ENCODE assay signal across 22 cellular contexts in the genomic region with DNA sequence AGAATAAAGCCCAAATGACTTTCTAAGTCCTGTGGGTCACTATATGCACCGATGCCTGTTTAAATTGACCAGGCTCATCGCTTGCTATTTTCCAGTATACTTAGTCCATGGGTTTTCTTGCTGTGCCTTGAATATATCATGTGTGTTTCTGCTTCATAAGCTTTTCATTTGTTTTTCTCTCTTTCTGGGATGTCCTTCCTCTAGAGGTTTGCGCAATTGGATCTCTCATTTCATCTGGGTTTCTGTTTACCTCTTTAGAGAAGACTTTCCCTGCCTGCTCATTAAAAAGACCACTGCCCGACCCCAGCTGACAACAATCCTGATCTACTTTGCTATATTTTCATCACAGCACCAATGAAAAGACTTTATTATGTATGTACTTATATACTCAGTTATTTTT.
DNase-seq lines count a peak whose midpoint lies in the region; ATAC-seq, FAIRE-seq and TF ChIP-seq lines count a peak whose summit lies in the region.
"Had no signal": no experiment of that assay in that cellular context is flagged by ENCODE, and none has a peak within 500 bp of the region (broad histone marks: within the 10 kb centered on the region; RNA-seq: fewer than 3 reads in every experiment).

No MANE protein-coding gene starts in this region.

- no peaks in the 10 kb centered on the region for H3K9me3 Mint-ChIP-seq in effector memory CD8-positive, alpha-beta T cell
- H3K9me3 Mint-ChIP-seq: CD4-positive, alpha-beta T cell; CD8-positive, alpha-beta T cell had no signal

- FAIRE-seq in HepG2 (lab: Jason Lieb, UNC): no peak
- FAIRE-seq in H54 (lab: Jason Lieb, UNC): no peak
- FAIRE-seq: A549, D721Med, G401.6, GM12891, GM19239 had no signal

- TF ChIP-seq POLR2A in HepG2 (IDR thresholded peaks at IDR 0.05; ENCODE audit: insufficient read depth in 1 of 2, low read depth in 2 of 2, low read length in 2 of 2): no peak
- TF ChIP-seq POLR2A in H54 (IDR thresholded peaks at IDR 0.05; ENCODE audit: low read depth, low read length): no peak
- TF ChIP-seq POLR2A in spleen (IDR thresholded peaks at IDR 0.05): no peak

- CTCF ChIA-PET in HepG2 (lab: Yijun Ruan, JAX; ENCODE audit: low intra/inter-chr PET ratio, low total read pairs): no interaction called here

- H3K36me3 Mint-ChIP-seq in effector memory CD8-positive, alpha-beta T cell (ENCODE audit: insufficient read depth): no peaks in the 10 kb centered on the region
- H3K36me3 Mint-ChIP-seq: CD8-positive, alpha-beta T cell had no signal

- in situ Hi-C loops in HepG2 (cut with HindIII; ENCODE audit: extremely low pct_ligation_motif_present, low pct_unique_long_range_greater_than_20kb): no loop called here

- H3K4me3 ChIP-seq in adipocyte (ENCODE audit: low read length): no peak overlapping the region
- H3K4me3 ChIP-seq in HepG2 (replicated peaks in 1 of 3; ENCODE audit: insufficient read depth in 1 of 3, low read depth in 2 of 3, low read length in 3 of 3): no peak overlapping the region
- no peak overlapping the region for H3K4me3 ChIP-seq in spleen
- H3K4me3 ChIP-seq: A549; BLaER1 treated with 17β-estradiol and CSF1 and Interleukin-3, amounts not matched to agents 10 nM and 100 nM had no signal

- POLR2A ChIA-PET in HepG2 (lab: Yijun Ruan, JAX): no interaction called here

- TF ChIP-seq CTCF in HepG2 (CRISPR knock-in tag; IDR thresholded peaks at IDR 0.05) (no peak), spleen (IDR thresholded peaks at IDR 0.05 in 8 of 11, conservative IDR thresholded peaks at IDR 0.05 in 3 of 11) (no peak)

- H3K4me1 Mint-ChIP-seq in effector memory CD8-positive, alpha-beta T cell (ENCODE audit: low read depth in 2 of 2): no peaks in the 10 kb centered on the region
- H3K4me1 Mint-ChIP-seq: B cell had no signal

- no peak for TF ChIP-seq EP300 in HepG2 (IDR thresholded peaks at IDR 0.05; ENCODE audit: low read depth in 2 of 2, low read length in 2 of 2)
- TF ChIP-seq EP300 in HepG2 (CRISPR knock-in tag; IDR thresholded peaks at IDR 0.05; ENCODE audit: borderline replicate concordance): no peak

- no peak overlapping the region for H3K27ac ChIP-seq in HepG2 (ENCODE audit: extremely low read length, insufficient read depth, low read length)
- H3K27ac ChIP-seq in spleen: no peak overlapping the region
- H3K27ac ChIP-seq: 22Rv1; A549; BLaER1 treated with 17β-estradiol and CSF1 and Interleukin-3, amounts not matched to agents 10 nM and 100 nM; C4-2B had no signal

- no peak overlapping the region for H2AFZ ChIP-seq in HepG2 (ENCODE audit: low read length)

- H3K36me3 ChIP-seq in adipocyte (ENCODE audit: control insufficient read depth, insufficient read depth, low read length, severe bottlenecking): no peaks in the 10 kb centered on the region
- no peaks in the 10 kb centered on the region for H3K36me3 ChIP-seq in HepG2 (replicated peaks in 1 of 2; ENCODE audit: control insufficient read depth in 1 of 2, insufficient read depth in 2 of 2, low read length in 2 of 2)
- no peaks in the 10 kb centered on the region for H3K36me3 ChIP-seq in spleen
- H3K36me3 ChIP-seq: BLaER1 treated with 17β-estradiol and CSF1 and Interleukin-3, amounts not matched to agents 10 nM and 100 nM had no signal

- no peaks in the 10 kb centered on the region for H3K9me3 ChIP-seq in adipocyte (ENCODE audit: control insufficient read depth, low read length)
- no peaks in the 10 kb centered on the region for H3K9me3 ChIP-seq in HepG2 (ENCODE audit: low read length)
- H3K9me3 ChIP-seq in spleen: no peaks in the 10 kb centered on the region
- H3K9me3 ChIP-seq: A549; BLaER1 treated with 17β-estradiol and CSF1 and Interleukin-3, amounts not matched to agents 10 nM and 100 nM; Caco-2 had no signal

- no peaks in the 10 kb centered on the region for H4K20me1 ChIP-seq in HepG2 (ENCODE audit: insufficient read depth, low read length)
- H4K20me1 ChIP-seq: BLaER1 treated with 17β-estradiol and CSF1 and Interleukin-3, amounts not matched to agents 10 nM and 100 nM had no signal

- no peak for TF ChIP-seq RAD21 in HepG2 (CRISPR knock-in tag; IDR thresholded peaks at IDR 0.05)

- no peak overlapping the region for H3K4me3 Mint-ChIP-seq in effector memory CD8-positive, alpha-beta T cell
- H3K4me3 Mint-ChIP-seq: B cell; CD4-positive, alpha-beta T cell; CD8-positive, alpha-beta T cell had no signal

- BruUV-seq in HepG2 (replicated peaks; lab: Mats Ljungman, UMichigan): no TSS peak

- 54% methylated on average over 4 of the region's 4 CpGs for WGBS in HepG2 (ENCODE audit: low lambda C conversion rate)
- 83 to 94% (median 88%) methylated on average over 4 of the region's 4 CpGs for WGBS in spleen, 5 donors

- DNase-seq in OCI-M1 (lab: John Stamatoyannopoulos, UW): peak; percentile 3
- DNase-seq in adipocyte (ENCODE audit: low read depth): peak; percentile 14
- DNase-seq in HepG2 (ENCODE audit: low spot score): no peak
- no peak for DNase-seq in H54 (ENCODE audit: insufficient read length, low spot score)
- no peak for DNase-seq in spleen
- no peak for DNase-seq in effector memory CD8-positive, alpha-beta T cell
- DNase-seq: AML-193; Caco-2; Calu3; CD4-positive, alpha-beta T cell; CD8-positive, alpha-beta T cell; DMS79 treated with DMSO at 0.1 percent for 48 hours; GF-D8 had no signal

- H3K4me2 ChIP-seq in HepG2 (ENCODE audit: low read depth, low read length): no peak overlapping the region
- H3K4me2 ChIP-seq: A549 had no signal

- H3K9ac ChIP-seq in adipocyte (ENCODE audit: low read length) (no peak overlapping the region), HepG2 (ENCODE audit: insufficient read depth, low read depth, low read length) (no peak overlapping the region)
- H3K9ac ChIP-seq: BLaER1 treated with 17β-estradiol and CSF1 and Interleukin-3, amounts not matched to agents 10 nM and 100 nM had no signal

- H3K27me3 ChIP-seq in adipocyte (replicated peaks; ENCODE audit: control insufficient read depth, insufficient read depth, low read length) (peaks cover 3% of the 10 kb centered on the region), HepG2 (ENCODE audit: control insufficient read depth in 1 of 2, insufficient read depth in 2 of 2, low read length in 2 of 2) (no peaks in the 10 kb centered on the region), spleen (replicated peaks in 1 of 7) (no peaks in the 10 kb centered on the region)
- H3K27me3 ChIP-seq: BLaER1 treated with 17β-estradiol and CSF1 and Interleukin-3, amounts not matched to agents 10 nM and 100 nM had no signal

- H3K27ac Mint-ChIP-seq in effector memory CD8-positive, alpha-beta T cell: no peak overlapping the region
- H3K27ac Mint-ChIP-seq: B cell; CD4-positive, alpha-beta T cell; CD8-positive, alpha-beta T cell had no signal

- intact Hi-C loops in HepG2 (cut with micrococcal nuclease; ENCODE audit: unreplicated experiment): no loop called here
- intact Hi-C loops in spleen (cut with DNase I; ENCODE audit: low total_unique reads): no loop called here

- H3K79me2 ChIP-seq in HepG2 (ENCODE audit: insufficient read depth, low read length): no peaks in the 10 kb centered on the region

- no peaks in the 10 kb centered on the region for H3K27me3 Mint-ChIP-seq in effector memory CD8-positive, alpha-beta T cell
- H3K27me3 Mint-ChIP-seq: CD4-positive, alpha-beta T cell had no signal

- ATAC-seq in HepG2: no peak
- ATAC-seq in effector memory CD8-positive, alpha-beta T cell (replicated peaks): no peak
- ATAC-seq: A549; CD8-positive, alpha-beta T cell had no signal

- H3K4me1 ChIP-seq in adipocyte (ENCODE audit: control insufficient read depth, insufficient read depth, low read length) (no peaks in the 10 kb centered on the region), HepG2 (ENCODE audit: insufficient read depth, low read length) (peaks cover 14% of the 10 kb centered on the region), spleen (no peaks in the 10 kb centered on the region)
- H3K4me1 ChIP-seq: A549 had no signal

TF ChIP-seq in HepG2, 621 proteins besides CTCF, POLR2A, EP300 and RAD21:
- no peak for TF ChIP-seq GATAD2A (CRISPR knock-in tag; IDR thresholded peaks at IDR 0.05)
- TF ChIP-seq PAWR (CRISPR knock-in tag; IDR thresholded peaks at IDR 0.05; ENCODE audit: borderline replicate concordance): no peak
- peak; percentile 62; the same call in 1 of the 2 replicates for TF ChIP-seq CEBPB (IDR thresholded peaks at IDR 0.05; ENCODE audit: borderline replicate concordance, low read depth, low read length)

Comparison
In these comparisons a context has a peak if more than half of its experiments do, and no peak if none do; other contexts are left out.
1. DNase-seq: peak in OCI-M1 (single experiment) and adipocyte (single experiment); none in HepG2 (single experiment), H54 (single experiment), spleen (single experiment) and effector memory CD8-positive, alpha-beta T cell (0 of 3).